Comparison of ENCODE assay signal across 1 cellular context in the genomic region with DNA sequence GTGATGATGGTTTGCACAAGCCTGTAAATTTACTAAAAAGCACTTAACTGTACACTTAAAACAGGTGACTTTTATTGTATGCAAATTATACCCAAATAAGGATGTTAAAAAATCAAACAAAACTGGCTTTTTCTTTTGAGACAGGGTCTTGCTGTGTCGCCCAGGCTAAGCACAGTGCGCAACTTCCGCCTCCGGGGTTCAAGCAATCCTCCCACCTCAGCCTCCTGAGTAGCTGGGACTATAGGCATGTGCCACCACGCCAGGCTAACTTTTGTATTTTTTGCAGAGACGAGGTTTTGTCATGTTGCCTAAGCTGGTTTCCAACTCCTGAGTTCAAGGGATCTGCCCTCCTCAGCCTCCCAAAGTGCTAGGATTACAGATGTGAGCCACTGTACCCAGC.
TF ChIP-seq lines count a peak whose summit lies in the region.

No MANE protein-coding gene starts in this region.

TF ChIP-seq in IMR-90, 13 proteins besides CTCF, POLR2A, EP300 and RAD21:
- TF ChIP-seq RFX5 (IDR thresholded peaks at IDR 0.05; ENCODE audit: low read depth, low read length) (no peak), RCOR1 (IDR thresholded peaks at IDR 0.05; ENCODE audit: insufficient replicate concordance, low read length) (no peak), CEBPB (IDR thresholded peaks at IDR 0.05; ENCODE audit: low read depth, low read length) (no peak), MAFK (IDR thresholded peaks at IDR 0.05; ENCODE audit: low read depth, low read length) (no peak), MAZ (IDR thresholded peaks at IDR 0.05; ENCODE audit: borderline replicate concordance, low read depth, low read length) (no peak), CHD1 (IDR thresholded peaks at IDR 0.05; ENCODE audit: low read depth, low read length) (no peak), MXI1 (IDR thresholded peaks at IDR 0.05; ENCODE audit: borderline replicate concordance, low read depth, low read length) (no peak), BHLHE40 (IDR thresholded peaks at IDR 0.05; ENCODE audit: low read depth, low read length) (no peak), SMC3 (IDR thresholded peaks at IDR 0.05; ENCODE audit: low read depth, low read length) (no peak), FOS (IDR thresholded peaks at IDR 0.05; ENCODE audit: low read depth, low read length) (no peak), NFE2L2 (IDR thresholded peaks at IDR 0.05; ENCODE audit: low read depth, low read length) (no peak)
- TF ChIP-seq, protein P1, sequence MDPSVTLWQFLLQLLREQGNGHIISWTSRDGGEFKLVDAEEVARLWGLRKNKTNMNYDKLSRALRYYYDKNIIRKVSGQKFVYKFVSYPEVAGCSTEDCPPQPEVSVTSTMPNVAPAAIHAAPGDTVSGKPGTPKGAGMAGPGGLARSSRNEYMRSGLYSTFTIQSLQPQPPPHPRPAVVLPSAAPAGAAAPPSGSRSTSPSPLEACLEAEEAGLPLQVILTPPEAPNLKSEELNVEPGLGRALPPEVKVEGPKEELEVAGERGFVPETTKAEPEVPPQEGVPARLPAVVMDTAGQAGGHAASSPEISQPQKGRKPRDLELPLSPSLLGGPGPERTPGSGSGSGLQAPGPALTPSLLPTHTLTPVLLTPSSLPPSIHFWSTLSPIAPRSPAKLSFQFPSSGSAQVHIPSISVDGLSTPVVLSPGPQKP (IDR thresholded peaks at IDR 0.05; ENCODE audit: borderline replicate concordance, low read depth, low read length), result no peak
- TF ChIP-seq, protein P2, sequence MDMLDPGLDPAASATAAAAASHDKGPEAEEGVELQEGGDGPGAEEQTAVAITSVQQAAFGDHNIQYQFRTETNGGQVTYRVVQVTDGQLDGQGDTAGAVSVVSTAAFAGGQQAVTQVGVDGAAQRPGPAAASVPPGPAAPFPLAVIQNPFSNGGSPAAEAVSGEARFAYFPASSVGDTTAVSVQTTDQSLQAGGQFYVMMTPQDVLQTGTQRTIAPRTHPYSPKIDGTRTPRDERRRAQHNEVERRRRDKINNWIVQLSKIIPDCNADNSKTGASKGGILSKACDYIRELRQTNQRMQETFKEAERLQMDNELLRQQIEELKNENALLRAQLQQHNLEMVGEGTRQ (IDR thresholded peaks at IDR 0.05; ENCODE audit: low read depth, low read length), result no peak
